Comparison of ENCODE assay signal across 1 cellular context in the genomic region with DNA sequence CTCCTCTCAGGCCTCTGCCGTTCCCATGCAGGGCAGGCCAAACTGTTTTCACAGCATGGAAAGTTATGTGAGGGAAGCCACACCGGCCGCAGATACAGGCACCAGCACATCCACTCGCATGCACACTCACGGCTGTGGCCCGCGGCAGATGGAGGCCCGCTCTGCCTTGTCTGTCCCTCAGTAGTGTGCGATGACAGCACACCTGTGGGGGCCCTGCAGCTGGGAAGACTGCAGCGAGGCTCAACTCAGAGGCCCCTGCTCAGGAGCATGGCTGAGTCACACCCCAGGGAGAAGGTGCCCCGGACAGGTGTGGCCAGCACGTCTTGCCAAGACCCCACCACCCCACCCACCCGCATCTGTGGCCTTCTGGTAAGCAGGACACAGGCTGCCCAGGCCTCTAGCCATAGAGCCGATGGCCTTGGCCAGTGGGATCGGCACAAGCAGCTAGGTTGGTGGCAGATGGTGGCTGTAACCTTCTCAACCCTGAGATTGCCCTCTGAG.
TF ChIP-seq lines count a peak whose summit lies in the region.

No MANE protein-coding gene starts in this region.

TF ChIP-seq in GM23338, 12 proteins besides CTCF, POLR2A, EP300 and RAD21 (continued from another document):
- TF ChIP-seq, protein P1, sequence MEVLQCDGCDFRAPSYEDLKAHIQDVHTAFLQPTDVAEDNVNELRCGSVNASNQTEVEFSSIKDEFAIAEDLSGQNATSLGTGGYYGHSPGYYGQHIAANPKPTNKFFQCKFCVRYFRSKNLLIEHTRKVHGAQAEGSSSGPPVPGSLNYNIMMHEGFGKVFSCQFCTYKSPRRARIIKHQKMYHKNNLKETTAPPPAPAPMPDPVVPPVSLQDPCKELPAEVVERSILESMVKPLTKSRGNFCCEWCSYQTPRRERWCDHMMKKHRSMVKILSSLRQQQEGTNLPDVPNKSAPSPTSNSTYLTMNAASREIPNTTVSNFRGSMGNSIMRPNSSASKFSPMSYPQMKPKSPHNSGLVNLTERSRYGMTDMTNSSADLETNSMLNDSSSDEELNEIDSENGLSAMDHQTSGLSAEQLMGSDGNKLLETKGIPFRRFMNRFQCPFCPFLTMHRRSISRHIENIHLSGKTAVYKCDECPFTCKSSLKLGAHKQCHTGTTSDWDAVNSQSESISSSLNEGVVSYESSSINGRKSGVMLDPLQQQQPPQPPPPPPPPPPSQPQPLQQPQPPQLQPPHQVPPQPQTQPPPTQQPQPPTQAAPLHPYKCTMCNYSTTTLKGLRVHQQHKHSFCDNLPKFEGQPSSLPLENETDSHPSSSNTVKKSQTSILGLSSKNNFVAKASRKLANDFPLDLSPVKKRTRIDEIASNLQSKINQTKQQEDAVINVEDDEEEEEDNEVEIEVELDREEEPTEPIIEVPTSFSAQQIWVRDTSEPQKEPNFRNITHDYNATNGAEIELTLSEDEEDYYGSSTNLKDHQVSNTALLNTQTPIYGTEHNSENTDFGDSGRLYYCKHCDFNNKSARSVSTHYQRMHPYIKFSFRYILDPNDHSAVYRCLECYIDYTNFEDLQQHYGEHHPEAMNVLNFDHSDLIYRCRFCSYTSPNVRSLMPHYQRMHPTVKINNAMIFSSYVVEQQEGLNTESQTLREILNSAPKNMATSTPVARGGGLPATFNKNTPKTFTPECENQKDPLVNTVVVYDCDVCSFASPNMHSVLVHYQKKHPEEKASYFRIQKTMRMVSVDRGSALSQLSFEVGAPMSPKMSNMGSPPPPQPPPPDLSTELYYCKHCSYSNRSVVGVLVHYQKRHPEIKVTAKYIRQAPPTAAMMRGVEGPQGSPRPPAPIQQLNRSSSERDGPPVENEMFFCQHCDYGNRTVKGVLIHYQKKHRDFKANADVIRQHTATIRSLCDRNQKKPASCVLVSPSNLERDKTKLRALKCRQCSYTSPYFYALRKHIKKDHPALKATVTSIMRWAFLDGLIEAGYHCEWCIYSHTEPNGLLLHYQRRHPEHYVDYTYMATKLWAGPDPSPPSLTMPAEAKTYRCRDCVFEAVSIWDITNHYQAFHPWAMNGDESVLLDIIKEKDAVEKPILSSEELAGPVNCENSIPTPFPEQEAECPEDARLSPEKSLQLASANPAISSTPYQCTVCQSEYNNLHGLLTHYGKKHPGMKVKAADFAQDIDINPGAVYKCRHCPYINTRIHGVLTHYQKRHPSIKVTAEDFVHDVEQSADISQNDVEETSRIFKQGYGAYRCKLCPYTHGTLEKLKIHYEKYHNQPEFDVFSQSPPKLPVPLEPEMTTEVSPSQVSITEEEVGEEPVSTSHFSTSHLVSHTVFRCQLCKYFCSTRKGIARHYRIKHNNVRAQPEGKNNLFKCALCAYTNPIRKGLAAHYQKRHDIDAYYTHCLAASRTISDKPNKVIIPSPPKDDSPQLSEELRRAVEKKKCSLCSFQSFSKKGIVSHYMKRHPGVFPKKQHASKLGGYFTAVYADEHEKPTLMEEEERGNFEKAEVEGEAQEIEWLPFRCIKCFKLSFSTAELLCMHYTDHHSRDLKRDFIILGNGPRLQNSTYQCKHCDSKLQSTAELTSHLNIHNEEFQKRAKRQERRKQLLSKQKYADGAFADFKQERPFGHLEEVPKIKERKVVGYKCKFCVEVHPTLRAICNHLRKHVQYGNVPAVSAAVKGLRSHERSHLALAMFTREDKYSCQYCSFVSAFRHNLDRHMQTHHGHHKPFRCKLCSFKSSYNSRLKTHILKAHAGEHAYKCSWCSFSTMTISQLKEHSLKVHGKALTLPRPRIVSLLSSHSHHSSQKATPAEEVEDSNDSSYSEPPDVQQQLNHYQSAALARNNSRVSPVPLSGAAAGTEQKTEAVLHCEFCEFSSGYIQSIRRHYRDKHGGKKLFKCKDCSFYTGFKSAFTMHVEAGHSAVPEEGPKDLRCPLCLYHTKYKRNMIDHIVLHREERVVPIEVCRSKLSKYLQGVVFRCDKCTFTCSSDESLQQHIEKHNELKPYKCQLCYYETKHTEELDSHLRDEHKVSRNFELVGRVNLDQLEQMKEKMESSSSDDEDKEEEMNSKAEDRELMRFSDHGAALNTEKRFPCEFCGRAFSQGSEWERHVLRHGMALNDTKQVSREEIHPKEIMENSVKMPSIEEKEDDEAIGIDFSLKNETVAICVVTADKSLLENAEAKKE (CRISPR knock-in tag; IDR thresholded peaks at IDR 0.05), result no peak
- TF ChIP-seq, protein P2, sequence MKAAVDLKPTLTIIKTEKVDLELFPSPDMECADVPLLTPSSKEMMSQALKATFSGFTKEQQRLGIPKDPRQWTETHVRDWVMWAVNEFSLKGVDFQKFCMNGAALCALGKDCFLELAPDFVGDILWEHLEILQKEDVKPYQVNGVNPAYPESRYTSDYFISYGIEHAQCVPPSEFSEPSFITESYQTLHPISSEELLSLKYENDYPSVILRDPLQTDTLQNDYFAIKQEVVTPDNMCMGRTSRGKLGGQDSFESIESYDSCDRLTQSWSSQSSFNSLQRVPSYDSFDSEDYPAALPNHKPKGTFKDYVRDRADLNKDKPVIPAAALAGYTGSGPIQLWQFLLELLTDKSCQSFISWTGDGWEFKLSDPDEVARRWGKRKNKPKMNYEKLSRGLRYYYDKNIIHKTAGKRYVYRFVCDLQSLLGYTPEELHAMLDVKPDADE (IDR thresholded peaks at IDR 0.05), result no peak
